Comparison of ENCODE assay signal across 7 cellular contexts in genomic region chr17:21551081-21551881, GRCh38.
DNase-seq lines count a peak whose midpoint lies in the region; ATAC-seq and TF ChIP-seq lines count a peak whose summit lies in the region.

No MANE protein-coding gene starts in this region.

- DNase-seq in HuH-7.5 (ENCODE audit: low spot score) (peak; percentile 34), SK-N-DZ (ENCODE audit: low spot score) (peak; percentile 82), globus pallidus (ENCODE audit: low spot score) (peak; percentile 85), omental fat pad (ENCODE audit: low spot score) (peak; percentile 56), superior temporal gyrus (ENCODE audit: extremely low spot score) (peak; percentile 79)
- DNase-seq in activated naive CD4-positive, alpha-beta T cell treated with anti-CD3 and anti-CD28 coated beads, Interleukin-2, amount 50 U/mL, for 16 hours: peak; percentile 74

- TF ChIP-seq CTCF in omental fat pad (IDR thresholded peaks at IDR 0.05): no peak

- ATAC-seq in GM18519 (IDR thresholded peaks at IDR 0.05; ENCODE audit: low FRiP score, unreplicated experiment) (peak; percentile 65), omental fat pad (ENCODE audit: low FRiP score) (peak; percentile 96)

Comparison
In these comparisons a context has a peak if more than half of its experiments do, and no peak if none do; other contexts are left out.
1. Peak in every context shown above with its lines: DNase-seq and ATAC-seq.
2. DNase-seq: peak in every context shown above with its lines; median percentile 85 in globus pallidus; 82 in SK-N-DZ; 79 in superior temporal gyrus; 74 in activated naive CD4-positive, alpha-beta T cell treated with anti-CD3 and anti-CD28 coated beads, Interleukin-2, amount 50 U/mL, for 16 hours; 56 in omental fat pad; 34 in HuH-7.5.